In the genomic region with DNA sequence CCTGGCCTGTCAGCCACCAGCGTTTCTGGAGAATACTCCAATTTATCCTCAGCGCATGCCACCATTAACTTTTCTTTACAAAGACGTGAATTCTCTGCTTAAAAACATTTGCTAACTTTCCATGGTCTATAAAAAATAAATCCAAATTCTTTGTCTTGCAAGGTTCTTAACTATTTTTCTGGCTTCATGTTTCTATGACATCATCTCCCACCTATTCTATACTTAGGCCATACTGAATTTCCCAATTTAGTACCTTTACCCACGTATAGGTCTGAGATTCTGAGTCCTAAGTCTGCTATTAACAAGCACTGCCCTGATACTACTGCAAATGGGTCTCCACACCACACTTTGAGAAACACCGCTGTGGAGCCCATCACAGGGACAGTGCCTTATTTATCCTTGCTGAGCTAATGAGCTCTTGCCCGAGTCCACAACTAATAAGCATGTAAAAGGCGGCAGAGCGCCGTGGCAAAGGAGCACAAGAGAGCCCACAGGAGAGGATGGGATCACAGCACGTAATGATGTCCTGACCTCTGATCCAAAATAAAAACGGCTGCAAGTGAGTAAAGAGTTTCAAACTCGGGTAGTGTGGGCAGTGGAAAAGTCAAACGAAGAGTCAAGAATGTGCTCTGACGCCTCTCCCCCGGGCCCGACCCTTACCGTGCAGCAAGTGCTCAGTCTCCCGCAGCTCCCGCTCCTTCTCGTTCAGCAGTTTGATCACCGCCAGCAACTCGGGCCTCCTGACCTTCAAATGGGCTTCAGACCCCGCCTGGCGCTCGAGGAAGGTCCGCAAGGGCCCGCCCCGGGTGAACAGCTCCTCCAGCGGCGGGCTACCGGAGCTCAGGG, we compare ENCODE assay signal across 1 cellular context.
TF ChIP-seq lines count a peak whose summit lies in the region.

No MANE protein-coding gene starts in this region.

TF ChIP-seq in WTC11, 78 proteins besides CTCF, POLR2A, EP300 and RAD21 (continued from another document):
- TF ChIP-seq, protein P1, sequence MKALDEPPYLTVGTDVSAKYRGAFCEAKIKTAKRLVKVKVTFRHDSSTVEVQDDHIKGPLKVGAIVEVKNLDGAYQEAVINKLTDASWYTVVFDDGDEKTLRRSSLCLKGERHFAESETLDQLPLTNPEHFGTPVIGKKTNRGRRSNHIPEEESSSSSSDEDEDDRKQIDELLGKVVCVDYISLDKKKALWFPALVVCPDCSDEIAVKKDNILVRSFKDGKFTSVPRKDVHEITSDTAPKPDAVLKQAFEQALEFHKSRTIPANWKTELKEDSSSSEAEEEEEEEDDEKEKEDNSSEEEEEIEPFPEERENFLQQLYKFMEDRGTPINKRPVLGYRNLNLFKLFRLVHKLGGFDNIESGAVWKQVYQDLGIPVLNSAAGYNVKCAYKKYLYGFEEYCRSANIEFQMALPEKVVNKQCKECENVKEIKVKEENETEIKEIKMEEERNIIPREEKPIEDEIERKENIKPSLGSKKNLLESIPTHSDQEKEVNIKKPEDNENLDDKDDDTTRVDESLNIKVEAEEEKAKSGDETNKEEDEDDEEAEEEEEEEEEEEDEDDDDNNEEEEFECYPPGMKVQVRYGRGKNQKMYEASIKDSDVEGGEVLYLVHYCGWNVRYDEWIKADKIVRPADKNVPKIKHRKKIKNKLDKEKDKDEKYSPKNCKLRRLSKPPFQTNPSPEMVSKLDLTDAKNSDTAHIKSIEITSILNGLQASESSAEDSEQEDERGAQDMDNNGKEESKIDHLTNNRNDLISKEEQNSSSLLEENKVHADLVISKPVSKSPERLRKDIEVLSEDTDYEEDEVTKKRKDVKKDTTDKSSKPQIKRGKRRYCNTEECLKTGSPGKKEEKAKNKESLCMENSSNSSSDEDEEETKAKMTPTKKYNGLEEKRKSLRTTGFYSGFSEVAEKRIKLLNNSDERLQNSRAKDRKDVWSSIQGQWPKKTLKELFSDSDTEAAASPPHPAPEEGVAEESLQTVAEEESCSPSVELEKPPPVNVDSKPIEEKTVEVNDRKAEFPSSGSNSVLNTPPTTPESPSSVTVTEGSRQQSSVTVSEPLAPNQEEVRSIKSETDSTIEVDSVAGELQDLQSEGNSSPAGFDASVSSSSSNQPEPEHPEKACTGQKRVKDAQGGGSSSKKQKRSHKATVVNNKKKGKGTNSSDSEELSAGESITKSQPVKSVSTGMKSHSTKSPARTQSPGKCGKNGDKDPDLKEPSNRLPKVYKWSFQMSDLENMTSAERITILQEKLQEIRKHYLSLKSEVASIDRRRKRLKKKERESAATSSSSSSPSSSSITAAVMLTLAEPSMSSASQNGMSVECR (CRISPR knock-in tag; IDR thresholded peaks at IDR 0.05; ENCODE audit: borderline replicate concordance), result 0 out of 2 replicates have a peak, but pooled peaks have one; percentile 14
- no peak for TF ChIP-seq KAT7 (CRISPR knock-in tag; IDR thresholded peaks at IDR 0.05; ENCODE audit: borderline replicate concordance)
